8 cellular contexts compared by ENCODE assay signal in the genomic region with DNA sequence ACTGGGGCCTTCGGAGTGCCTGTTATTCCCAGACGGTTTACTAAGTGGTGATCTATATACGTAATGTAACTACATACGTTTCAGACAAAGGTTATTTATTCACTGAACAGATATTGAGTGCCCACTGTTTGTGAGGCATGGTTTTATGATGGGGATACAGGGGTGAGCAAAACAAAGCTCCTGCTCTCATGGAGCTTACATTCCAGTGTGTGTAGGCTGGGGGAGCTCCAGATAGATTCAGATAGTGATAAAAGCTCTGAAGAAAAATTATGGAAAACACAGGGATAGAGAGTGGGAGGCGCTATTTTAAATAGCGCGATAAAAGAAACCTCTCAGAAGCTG. TPM values are rescaled to one million over a fixed set of nuclear protein-coding genes. Genes with fewer than 3 reads are reported as not detected.
A peak's percentile ranks its signal among the peaks of the same experiment; 100 is the strongest.
DNase-seq lines count a peak whose midpoint lies in the region; ATAC-seq and TF ChIP-seq lines count a peak whose summit lies in the region.

No MANE protein-coding gene starts in this region.

- intact Hi-C loops in heart left ventricle (cut with DNase I) = loop anchor here in 1 of 10 donors (5.0 to 10.0 kb wide), 2 partner anchors 740 to 807 kb away; partner anchors contain the start of gene P4HA1
- intact Hi-C loops in left ventricle myocardium superior (cut with micrococcal nuclease) = no loop called here
- intact Hi-C loops in body of pancreas (cut with DNase I) = no loop called here
- intact Hi-C loops in aorta (cut with DNase I) = loop anchor here in 1 of 2 donors (10.0 kb wide), 1 partner anchor 270 kb away; the partner anchor contains the start of gene MICU1

- 32 to 35% (median 33%) methylated on average over 7 of the region's 7 CpGs for WGBS in heart left ventricle, 4 donors
- WGBS in body of pancreas, 2 donors = 25 to 27% methylated on average over 7 of the region's 7 CpGs
- 17 to 25% methylated on average over 7 of the region's 7 CpGs for WGBS in aorta, 2 donors

- H3K27me3 ChIP-seq in heart left ventricle = no peaks in the 10 kb centered on the region
- no peaks in the 10 kb centered on the region for H3K27me3 ChIP-seq in body of pancreas
- H3K27me3 ChIP-seq in aorta (ENCODE audit: control insufficient read depth in 1 of 2, insufficient read depth in 2 of 2, low read length in 1 of 2) = no peaks in the 10 kb centered on the region

- H3K36me3 ChIP-seq in heart left ventricle = peaks cover 0 to 22% (median 11%) of the 10 kb centered on the region in 9 donors
- H3K36me3 ChIP-seq in body of pancreas (replicated peaks in 1 of 2; ENCODE audit: insufficient read depth in 1 of 2, low read depth in 2 of 2) = no peaks in the 10 kb centered on the region
- H3K36me3 ChIP-seq in aorta (ENCODE audit: control insufficient read depth in 1 of 2, insufficient read depth in 2 of 2, low read length in 1 of 2) = no peaks in the 10 kb centered on the region

- H3K9me3 Mint-ChIP-seq in mesothelial cell of epicardium = peaks cover 4% of the 10 kb centered on the region

- peaks cover 0 to 40% (median 30%) of the 10 kb centered on the region in 12 donors for H3K4me1 ChIP-seq in heart left ventricle
- peaks cover 22% of the 10 kb centered on the region for H3K4me1 ChIP-seq in body of pancreas
- H3K4me1 ChIP-seq in aorta (ENCODE audit: control insufficient read depth in 1 of 2, insufficient read depth in 2 of 2, low read length in 2 of 2) = peaks cover 0 to 2% of the 10 kb centered on the region in 2 donors

- H3K4me3 Mint-ChIP-seq in mesothelial cell of epicardium = peak overlapping the region; percentile 98

- peak overlapping the region; percentile 99 for H3K27ac Mint-ChIP-seq in mesothelial cell of epicardium

- no peaks in the 10 kb centered on the region for H3K27me3 Mint-ChIP-seq in mesothelial cell of epicardium (ENCODE audit: low read depth)

- no peaks in the 10 kb centered on the region for H3K9me3 ChIP-seq in heart left ventricle
- H3K9me3 ChIP-seq in body of pancreas = no peaks in the 10 kb centered on the region
- H3K9me3 ChIP-seq in aorta (ENCODE audit: control insufficient read depth, low read length) = no peaks in the 10 kb centered on the region

- TF ChIP-seq POLR2A in heart left ventricle (IDR thresholded peaks at IDR 0.05) = no peak
- TF ChIP-seq POLR2A in body of pancreas (IDR thresholded peaks at IDR 0.05) = no peak

- peak overlapping the region in 11 of 12 donors; percentile 87 to 98 (median 97) for H3K27ac ChIP-seq in heart left ventricle
- peak overlapping the region; percentile 91 to 98 (median 94) for H3K27ac ChIP-seq in body of pancreas
- H3K27ac ChIP-seq in aorta (ENCODE audit: low read depth in 1 of 2, low read length in 2 of 2) = peak overlapping the region in 1 of 2 donors; percentile 52

- H3K4me3 ChIP-seq in heart left ventricle (peak overlapping the region; percentile 73 to 98 (median 90)), body of pancreas (peak overlapping the region in 1 of 2 donors; percentile 23), aorta (ENCODE audit: low read length in 2 of 2) (peak overlapping the region in 1 of 2 donors; percentile 76)

- peaks cover 25% of the 10 kb centered on the region for H3K4me1 Mint-ChIP-seq in mesothelial cell of epicardium

- ATAC-seq in heart left ventricle (no peak), left ventricle myocardium superior (no peak), body of pancreas (no peak), aorta (ENCODE audit: low FRiP score) (peak; percentile 1), HG03378 (IDR thresholded peaks at IDR 0.05; ENCODE audit: unreplicated experiment) (no peak)

- DNase-seq in heart left ventricle = no peak
- DNase-seq in left ventricle myocardium superior = no peak
- DNase-seq in body of pancreas = no peak
- DNase-seq in mesothelial cell of epicardium (ENCODE audit: low spot score in 2 of 2, unreplicated experiment in 2 of 2) = no peak
- DNase-seq in aorta = no peak
- no peak for DNase-seq in kidney glomerular epithelial cell (lab: John Stamatoyannopoulos, UW)
- DNase-seq in NCI-H1105 (lab: John Stamatoyannopoulos, UW) = no peak

- TF ChIP-seq CTCF in heart left ventricle (IDR thresholded peaks at IDR 0.05) (no peak), body of pancreas (IDR thresholded peaks at IDR 0.05) (no peak), mesothelial cell of epicardium (IDR thresholded peaks at IDR 0.05; ENCODE audit: unreplicated experiment) (no peak)

- H3K36me3 Mint-ChIP-seq in mesothelial cell of epicardium = peaks cover 2% of the 10 kb centered on the region

RNA-seq across cellular contexts. Expression of gene DNAJB12, which starts 0.5 kb away (rescaled TPM):
- total RNA-seq in heart left ventricle (10 to 100 TPM; 23.8 to 42.5 (median 29.1) TPM), left ventricle myocardium superior (25.9 TPM), body of pancreas (10 to 100 TPM; 19.2 to 24.1 TPM), mesothelial cell of epicardium (31.4 to 35.3 TPM (median 32.1 TPM) in 3 replicates), aorta (10 to 100 TPM; 33.1 to 34.7 TPM)
- polyA plus RNA-seq in heart left ventricle (10 to 100 TPM; 21.1 to 36.0 TPM), aorta (10 to 100 TPM; 12.0 to 30.3 TPM)
